13 cellular contexts compared by ENCODE assay signal in genomic region chrX:135632353-135632752, GRCh38.
DNase-seq lines count a peak whose midpoint lies in the region; ATAC-seq and TF ChIP-seq lines count a peak whose summit lies in the region.
"Had no signal": no experiment of that assay in that cellular context is flagged by ENCODE, and none has a peak within 500 bp of the region (broad histone marks: within the 10 kb centered on the region; RNA-seq: fewer than 3 reads in every experiment).

No MANE protein-coding gene starts in this region.

- no peak for ATAC-seq in foreskin keratinocyte
- no peak for ATAC-seq in GM19328 (IDR thresholded peaks at IDR 0.05; ENCODE audit: unreplicated experiment)
- ATAC-seq: activated T-cell treated with anti-CD3 and anti-CD28 coated beads, Interleukin-2, amount 50 U/mL, for 72 hours had no signal

- H3K4me1 ChIP-seq in Loucy (ENCODE audit: insufficient read depth, low read length, poor library complexity, severe bottlenecking), result no peaks in the 10 kb centered on the region
- no peaks in the 10 kb centered on the region for H3K4me1 ChIP-seq in foreskin keratinocyte
- H3K4me1 ChIP-seq: HAP-1 had no signal

- H3F3A ChIP-seq in Loucy (ENCODE audit: low read depth), result no peaks in the 10 kb centered on the region

- H3K4me3 ChIP-seq in Loucy (ENCODE audit: low read length, poor library complexity, severe bottlenecking), result no peak overlapping the region
- H3K4me3 ChIP-seq: HAP-1 had no signal

- no peak overlapping the region for H3K9ac ChIP-seq in Loucy (ENCODE audit: low read depth, low read length, poor library complexity, severe bottlenecking)

- H2AFZ ChIP-seq in Loucy (ENCODE audit: low read length), result no peak overlapping the region

- peak; percentile 14 for DNase-seq in GM20000 (ENCODE audit: low spot score)
- peak; percentile 17 for DNase-seq in cerebellar cortex (ENCODE audit: low spot score)
- no peak for DNase-seq in foreskin keratinocyte
- no peak for DNase-seq in AG08395 (ENCODE audit: low spot score)
- no peak for DNase-seq in NCI-H2171 (lab: John Stamatoyannopoulos, UW)
- DNase-seq: activated T-cell treated with anti-CD3 and anti-CD28 coated beads, Interleukin-2, amount 50 U/mL, for 72 hours; CD4-positive, alpha-beta T cell; NCI-H1694; WERI-Rb-1 had no signal

- H3K9me2 ChIP-seq in Loucy (replicated peaks; ENCODE audit: low read depth, low read length), result no peaks in the 10 kb centered on the region

- TF ChIP-seq CTCF in GM12872 (IDR thresholded peaks at IDR 0.05; ENCODE audit: insufficient read depth, low read depth, low read length) (peak; percentile 31; the same call in 1 of the 3 replicates), GM20000 (IDR thresholded peaks at IDR 0.05; ENCODE audit: extremely low read depth, missing control alignments) (no peak), Loucy (conservative IDR thresholded peaks at IDR 0.05; ENCODE audit: low read length) (peak; percentile 30), foreskin keratinocyte (conservative IDR thresholded peaks at IDR 0.05) (no peak)

- no peaks in the 10 kb centered on the region for H3K9me3 ChIP-seq in Loucy (ENCODE audit: insufficient read depth, low read depth, low read length)
- H3K9me3 ChIP-seq: HAP-1 had no signal

- no peaks in the 10 kb centered on the region for H3K79me2 ChIP-seq in Loucy (ENCODE audit: insufficient read depth, low read length)

- no peak overlapping the region for H3K4me2 ChIP-seq in Loucy (ENCODE audit: low read depth, low read length, poor library complexity, severe bottlenecking)

- no peaks in the 10 kb centered on the region for H3K27me3 ChIP-seq in Loucy (ENCODE audit: insufficient read depth, low read length, poor library complexity, severe bottlenecking)
- H3K27me3 ChIP-seq in foreskin keratinocyte, result no peaks in the 10 kb centered on the region

- H4K20me1 ChIP-seq in Loucy (ENCODE audit: insufficient read depth, low read length, poor library complexity, severe bottlenecking), result no peaks in the 10 kb centered on the region

- no peaks in the 10 kb centered on the region for H3K36me3 ChIP-seq in Loucy (ENCODE audit: insufficient read depth, low read length)
- H3K36me3 ChIP-seq: HAP-1, WERI-Rb-1 had no signal

- no peak overlapping the region for H3K27ac ChIP-seq in foreskin keratinocyte
- H3K27ac ChIP-seq: WERI-Rb-1 had no signal

Comparison
In these comparisons a context has a peak if more than half of its experiments do, and no peak if none do; other contexts are left out.
1. CTCF ChIP-seq: peak in GM12872 (single experiment) and Loucy (single experiment); none in GM20000 (single experiment) and foreskin keratinocyte (single experiment).
2. DNase-seq: peak in GM20000 (single experiment) and cerebellar cortex (single experiment); none in foreskin keratinocyte (0 of 2), AG08395 (single experiment) and NCI-H2171 (single experiment).